In genomic region chr22:20782601-20783299, GRCh38 we compare ENCODE assay signal across 2 cellular contexts.
A peak's percentile ranks its signal among the peaks of the same experiment; 100 is the strongest.
TF ChIP-seq lines count a peak whose summit lies in the region.

No MANE protein-coding gene starts in this region.

TF ChIP-seq in HepG2, 621 proteins besides CTCF, POLR2A, EP300 and RAD21:
- peak; percentile 35; the same call in 1 of the 2 replicates for TF ChIP-seq POLR2G (IDR thresholded peaks at IDR 0.05; ENCODE audit: low read depth, low read length)
- 0 out of 4 replicates have a peak, but pooled peaks have one; percentile 4 to 7 for TF ChIP-seq MAFK (conservative IDR thresholded peaks at IDR 0.05 in 1 of 2, IDR thresholded peaks at IDR 0.05 in 1 of 2; ENCODE audit: low read length in 2 of 2)
- TF ChIP-seq SSRP1 (CRISPR knock-in tag; IDR thresholded peaks at IDR 0.05) = peak; percentile 48; the same call in 1 of the 2 replicates
- 0 out of 2 replicates have a peak, but pooled peaks have one; percentile 27 for TF ChIP-seq RBFOX2 (IDR thresholded peaks at IDR 0.05; ENCODE audit: low read depth, low read length)
- no peak for TF ChIP-seq ZBTB7B (CRISPR knock-in tag; IDR thresholded peaks at IDR 0.05)
- 0 out of 2 replicates have a peak, but pooled peaks have one; percentile 26 for TF ChIP-seq MAFF (IDR thresholded peaks at IDR 0.05; ENCODE audit: low read depth, low read length)
- peak; percentile 35; the same call in 1 of the 2 replicates for TF ChIP-seq POLR2AphosphoS5 (IDR thresholded peaks at IDR 0.05; ENCODE audit: low read depth, low read length)
- TF ChIP-seq, protein P1, sequence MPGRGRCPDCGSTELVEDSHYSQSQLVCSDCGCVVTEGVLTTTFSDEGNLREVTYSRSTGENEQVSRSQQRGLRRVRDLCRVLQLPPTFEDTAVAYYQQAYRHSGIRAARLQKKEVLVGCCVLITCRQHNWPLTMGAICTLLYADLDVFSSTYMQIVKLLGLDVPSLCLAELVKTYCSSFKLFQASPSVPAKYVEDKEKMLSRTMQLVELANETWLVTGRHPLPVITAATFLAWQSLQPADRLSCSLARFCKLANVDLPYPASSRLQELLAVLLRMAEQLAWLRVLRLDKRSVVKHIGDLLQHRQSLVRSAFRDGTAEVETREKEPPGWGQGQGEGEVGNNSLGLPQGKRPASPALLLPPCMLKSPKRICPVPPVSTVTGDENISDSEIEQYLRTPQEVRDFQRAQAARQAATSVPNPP (CRISPR knock-in tag; IDR thresholded peaks at IDR 0.05) = no peak
- TF ChIP-seq SNAI1 (CRISPR knock-in tag; IDR thresholded peaks at IDR 0.05; ENCODE audit: borderline replicate concordance) = no peak
TF ChIP-seq in HepG2: peak in this region for 6.

TF ChIP-seq in K562, 482 proteins besides CTCF, POLR2A, EP300 and RAD21:
- peak; percentile 16 for TF ChIP-seq HNRNPLL (IDR thresholded peaks at IDR 0.05; ENCODE audit: low read depth, low read length, poor library complexity, severe bottlenecking)
- TF ChIP-seq, protein P2, sequence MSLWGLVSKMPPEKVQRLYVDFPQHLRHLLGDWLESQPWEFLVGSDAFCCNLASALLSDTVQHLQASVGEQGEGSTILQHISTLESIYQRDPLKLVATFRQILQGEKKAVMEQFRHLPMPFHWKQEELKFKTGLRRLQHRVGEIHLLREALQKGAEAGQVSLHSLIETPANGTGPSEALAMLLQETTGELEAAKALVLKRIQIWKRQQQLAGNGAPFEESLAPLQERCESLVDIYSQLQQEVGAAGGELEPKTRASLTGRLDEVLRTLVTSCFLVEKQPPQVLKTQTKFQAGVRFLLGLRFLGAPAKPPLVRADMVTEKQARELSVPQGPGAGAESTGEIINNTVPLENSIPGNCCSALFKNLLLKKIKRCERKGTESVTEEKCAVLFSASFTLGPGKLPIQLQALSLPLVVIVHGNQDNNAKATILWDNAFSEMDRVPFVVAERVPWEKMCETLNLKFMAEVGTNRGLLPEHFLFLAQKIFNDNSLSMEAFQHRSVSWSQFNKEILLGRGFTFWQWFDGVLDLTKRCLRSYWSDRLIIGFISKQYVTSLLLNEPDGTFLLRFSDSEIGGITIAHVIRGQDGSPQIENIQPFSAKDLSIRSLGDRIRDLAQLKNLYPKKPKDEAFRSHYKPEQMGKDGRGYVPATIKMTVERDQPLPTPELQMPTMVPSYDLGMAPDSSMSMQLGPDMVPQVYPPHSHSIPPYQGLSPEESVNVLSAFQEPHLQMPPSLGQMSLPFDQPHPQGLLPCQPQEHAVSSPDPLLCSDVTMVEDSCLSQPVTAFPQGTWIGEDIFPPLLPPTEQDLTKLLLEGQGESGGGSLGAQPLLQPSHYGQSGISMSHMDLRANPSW (CRISPR knock-in tag; IDR thresholded peaks at IDR 0.05) = 0 out of 2 replicates have a peak, but pooled peaks have one; percentile 6
- TF ChIP-seq HSF4 (CRISPR knock-in tag; IDR thresholded peaks at IDR 0.05; ENCODE audit: borderline replicate concordance) = no peak
- TF ChIP-seq TFAM (CRISPR knock-in tag; conservative IDR thresholded peaks at IDR 0.05) = no peak
- no peak for TF ChIP-seq MNT (conservative IDR thresholded peaks at IDR 0.05)
- peak; percentile 83; the same call in 1 of the 2 replicates for TF ChIP-seq ZNF408 (CRISPR knock-in tag; IDR thresholded peaks at IDR 0.05; ENCODE audit: low read depth)
- TF ChIP-seq TCF7L2 (IDR thresholded peaks at IDR 0.05; ENCODE audit: low read depth, low read length) = no peak
- TF ChIP-seq MAFF (IDR thresholded peaks at IDR 0.05; ENCODE audit: low read length) = 0 out of 2 replicates have a peak, but pooled peaks have one; percentile 1
- TF ChIP-seq, protein P3, sequence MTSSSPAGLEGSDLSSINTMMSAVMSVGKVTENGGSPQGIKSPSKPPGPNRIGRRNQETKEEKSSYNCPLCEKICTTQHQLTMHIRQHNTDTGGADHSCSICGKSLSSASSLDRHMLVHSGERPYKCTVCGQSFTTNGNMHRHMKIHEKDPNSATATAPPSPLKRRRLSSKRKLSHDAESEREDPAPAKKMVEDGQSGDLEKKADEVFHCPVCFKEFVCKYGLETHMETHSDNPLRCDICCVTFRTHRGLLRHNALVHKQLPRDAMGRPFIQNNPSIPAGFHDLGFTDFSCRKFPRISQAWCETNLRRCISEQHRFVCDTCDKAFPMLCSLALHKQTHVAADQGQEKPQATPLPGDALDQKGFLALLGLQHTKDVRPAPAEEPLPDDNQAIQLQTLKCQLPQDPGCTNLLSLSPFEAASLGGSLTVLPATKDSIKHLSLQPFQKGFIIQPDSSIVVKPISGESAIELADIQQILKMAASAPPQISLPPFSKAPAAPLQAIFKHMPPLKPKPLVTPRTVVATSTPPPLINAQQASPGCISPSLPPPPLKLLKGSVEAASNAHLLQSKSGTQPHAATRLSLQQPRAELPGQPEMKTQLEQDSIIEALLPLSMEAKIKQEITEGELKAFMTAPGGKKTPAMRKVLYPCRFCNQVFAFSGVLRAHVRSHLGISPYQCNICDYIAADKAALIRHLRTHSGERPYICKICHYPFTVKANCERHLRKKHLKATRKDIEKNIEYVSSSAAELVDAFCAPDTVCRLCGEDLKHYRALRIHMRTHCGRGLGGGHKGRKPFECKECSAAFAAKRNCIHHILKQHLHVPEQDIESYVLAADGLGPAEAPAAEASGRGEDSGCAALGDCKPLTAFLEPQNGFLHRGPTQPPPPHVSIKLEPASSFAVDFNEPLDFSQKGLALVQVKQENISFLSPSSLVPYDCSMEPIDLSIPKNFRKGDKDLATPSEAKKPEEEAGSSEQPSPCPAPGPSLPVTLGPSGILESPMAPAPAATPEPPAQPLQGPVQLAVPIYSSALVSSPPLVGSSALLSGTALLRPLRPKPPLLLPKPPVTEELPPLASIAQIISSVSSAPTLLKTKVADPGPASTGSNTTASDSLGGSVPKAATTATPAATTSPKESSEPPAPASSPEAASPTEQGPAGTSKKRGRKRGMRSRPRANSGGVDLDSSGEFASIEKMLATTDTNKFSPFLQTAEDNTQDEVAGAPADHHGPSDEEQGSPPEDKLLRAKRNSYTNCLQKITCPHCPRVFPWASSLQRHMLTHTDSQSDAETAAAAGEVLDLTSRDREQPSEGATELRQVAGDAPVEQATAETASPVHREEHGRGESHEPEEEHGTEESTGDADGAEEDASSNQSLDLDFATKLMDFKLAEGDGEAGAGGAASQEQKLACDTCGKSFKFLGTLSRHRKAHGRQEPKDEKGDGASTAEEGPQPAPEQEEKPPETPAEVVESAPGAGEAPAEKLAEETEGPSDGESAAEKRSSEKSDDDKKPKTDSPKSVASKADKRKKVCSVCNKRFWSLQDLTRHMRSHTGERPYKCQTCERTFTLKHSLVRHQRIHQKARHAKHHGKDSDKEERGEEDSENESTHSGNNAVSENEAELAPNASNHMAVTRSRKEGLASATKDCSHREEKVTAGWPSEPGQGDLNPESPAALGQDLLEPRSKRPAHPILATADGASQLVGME (CRISPR knock-in tag; IDR thresholded peaks at IDR 0.05) = 0 out of 2 replicates have a peak, but pooled peaks have one; percentile 44
- TF ChIP-seq PHF20 (IDR thresholded peaks at IDR 0.05; ENCODE audit: partially characterized antibody) = no peak
- 0 out of 2 replicates have a peak, but pooled peaks have one; percentile 24 for TF ChIP-seq MAFK (IDR thresholded peaks at IDR 0.05; ENCODE audit: low read length)
- TF ChIP-seq, protein P4, sequence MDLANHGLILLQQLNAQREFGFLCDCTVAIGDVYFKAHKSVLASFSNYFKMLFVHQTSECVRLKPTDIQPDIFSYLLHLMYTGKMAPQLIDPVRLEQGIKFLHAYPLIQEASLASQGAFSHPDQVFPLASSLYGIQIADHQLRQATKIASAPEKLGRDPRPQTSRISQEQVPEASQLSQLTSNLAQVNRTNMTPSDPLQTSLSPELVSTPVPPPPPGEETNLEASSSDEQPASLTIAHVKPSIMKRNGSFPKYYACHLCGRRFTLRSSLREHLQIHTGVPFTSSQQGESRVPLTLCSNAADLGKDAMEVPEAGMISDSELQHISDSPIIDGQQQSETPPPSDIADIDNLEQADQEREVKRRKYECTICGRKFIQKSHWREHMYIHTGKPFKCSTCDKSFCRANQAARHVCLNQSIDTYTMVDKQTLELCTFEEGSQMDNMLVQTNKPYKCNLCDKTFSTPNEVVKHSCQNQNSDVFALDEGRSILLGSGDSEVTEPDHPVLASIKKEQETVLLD (IDR thresholded peaks at IDR 0.05) = no peak
- no peak for TF ChIP-seq CCAR2 (IDR thresholded peaks at IDR 0.05; ENCODE audit: low read depth, low read length)
- TF ChIP-seq ZBTB43 (CRISPR knock-in tag; IDR thresholded peaks at IDR 0.05) = no peak
- TF ChIP-seq, protein P1 (IDR thresholded peaks at IDR 0.05; ENCODE audit: borderline replicate concordance, insufficient read depth, insufficient read length) = no peak
- peak; percentile 7; the same call in 1 of the 2 replicates for TF ChIP-seq MTF1 (CRISPR knock-in tag; IDR thresholded peaks at IDR 0.05; ENCODE audit: borderline replicate concordance)
- TF ChIP-seq KLF1 (tag; IDR thresholded peaks at IDR 0.05) = no peak
- TF ChIP-seq E2F3 (CRISPR knock-in tag; IDR thresholded peaks at IDR 0.05) = peak; percentile 42; the same call in 1 of the 2 replicates
- 0 out of 2 replicates have a peak, but pooled peaks have one; percentile 29 for TF ChIP-seq HMG20A (CRISPR knock-in tag; conservative IDR thresholded peaks at IDR 0.05)
